Comparison of ENCODE assay signal across 9 cellular contexts in genomic region chr10:63491558-63492316, GRCh38. TPM values are rescaled to one million over a fixed set of nuclear protein-coding genes. Genes with fewer than 3 reads are reported as not detected.
DNase-seq lines count a peak whose midpoint lies in the region; ATAC-seq, FAIRE-seq and TF ChIP-seq lines count a peak whose summit lies in the region.
"Had no signal": no experiment of that assay in that cellular context is flagged by ENCODE, and none has a peak within 500 bp of the region (broad histone marks: within the 10 kb centered on the region; RNA-seq: fewer than 3 reads in every experiment).

No MANE protein-coding gene starts in this region.

- DNase-seq in H54 (ENCODE audit: insufficient read length, low spot score) = no peak
- peak; percentile 35 for DNase-seq in amniotic stem cell (lab: John Stamatoyannopoulos, UW)
- no peak for DNase-seq in left ventricle myocardium inferior
- DNase-seq in NCI-H2029 (lab: John Stamatoyannopoulos, UW) = no peak
- no peak for DNase-seq in posterior cingulate gyrus
- no peak for DNase-seq in prostate gland (ENCODE audit: low spot score)
- DNase-seq: activated CD8-positive, alpha-beta memory T cell treated with anti-CD3 and anti-CD28 coated beads for 24 hours had no signal

- WGBS in prostate gland = 74% methylated on average over 8 of the region's 8 CpGs

- H3K36me3 ChIP-seq in left ventricle myocardium inferior = no peaks in the 10 kb centered on the region
- H3K36me3 ChIP-seq in skeletal muscle satellite cell (ENCODE audit: insufficient read depth, low read length) = no peaks in the 10 kb centered on the region
- H3K36me3 ChIP-seq in prostate gland = no peaks in the 10 kb centered on the region

- intact Hi-C loops in left ventricle myocardium inferior (cut with micrococcal nuclease) = no loop called here
- intact Hi-C loops in posterior cingulate gyrus (cut with DNase I) = no loop called here
- intact Hi-C loops in prostate gland (cut with DNase I) = no loop called here

- H3K9me3 ChIP-seq in left ventricle myocardium inferior (replicated peaks) (no peaks in the 10 kb centered on the region), skeletal muscle satellite cell (replicated peaks; ENCODE audit: low read length) (no peaks in the 10 kb centered on the region), prostate gland (no peaks in the 10 kb centered on the region)

- peak; percentile 86 for FAIRE-seq in H54 (lab: Jason Lieb, UNC)

- no peak for TF ChIP-seq CTCF in left ventricle myocardium inferior (IDR thresholded peaks at IDR 0.05; ENCODE audit: borderline replicate concordance)
- TF ChIP-seq CTCF in prostate gland (IDR thresholded peaks at IDR 0.05) = no peak

- TF ChIP-seq POLR2A in H54 (IDR thresholded peaks at IDR 0.05; ENCODE audit: low read depth, low read length) (no peak), prostate gland (IDR thresholded peaks at IDR 0.05) (no peak)

- ATAC-seq in GM21360 (IDR thresholded peaks at IDR 0.05; ENCODE audit: unreplicated experiment) = no peak

- peak overlapping the region; percentile 72 for H3K27ac ChIP-seq in left ventricle myocardium inferior (replicated peaks)
- H3K27ac ChIP-seq in prostate gland = no peak overlapping the region

- H3K4me2 ChIP-seq in skeletal muscle satellite cell (ENCODE audit: low read length) = peak overlapping the region; percentile 71

- H3K27me3 ChIP-seq in left ventricle myocardium inferior (ENCODE audit: low read depth) = no peaks in the 10 kb centered on the region
- H3K27me3 ChIP-seq in skeletal muscle satellite cell (ENCODE audit: control insufficient read depth, insufficient read depth, low read length) = no peaks in the 10 kb centered on the region
- no peaks in the 10 kb centered on the region for H3K27me3 ChIP-seq in prostate gland (replicated peaks; ENCODE audit: insufficient read depth)

- H3K9ac ChIP-seq in skeletal muscle satellite cell (ENCODE audit: low read depth, low read length) = peak overlapping the region; percentile 67

- H3K4me1 ChIP-seq in left ventricle myocardium inferior (peaks cover 47% of the 10 kb centered on the region), skeletal muscle satellite cell (ENCODE audit: control insufficient read depth, insufficient read depth, low read length) (peaks cover 20% of the 10 kb centered on the region), prostate gland (replicated peaks) (no peaks in the 10 kb centered on the region)

- peak overlapping the region; percentile 29 for H3K4me3 ChIP-seq in left ventricle myocardium inferior
- H3K4me3 ChIP-seq in skeletal muscle satellite cell (ENCODE audit: low read length) = peak overlapping the region; percentile 38
- no peak overlapping the region for H3K4me3 ChIP-seq in prostate gland

RNA-seq across cellular contexts. Expression of gene JMJD1C, which starts 26.0 kb away (rescaled TPM):
- total RNA-seq in left ventricle myocardium inferior (34.6 TPM), prostate gland (10 to 100 TPM; 66.9 to 97.9 TPM)
- total RNA-seq in skeletal muscle satellite cell (2012; rRNA removed) = 68.2 and 74.9 TPM in 2 replicates

RNA-seq across cellular contexts. Expression of gene REEP3, which starts 29.5 kb away (rescaled TPM):
- total RNA-seq in left ventricle myocardium inferior (18.2 TPM), prostate gland (10 to 100 TPM; 32.0 to 52.4 TPM)
- total RNA-seq in skeletal muscle satellite cell (2012; rRNA removed) = 43.9 and 50.7 TPM in 2 replicates

Comparison
In these comparisons a context has a peak if more than half of its experiments do, and no peak if none do; other contexts are left out.
1. H3K4me3 ChIP-seq: peak in left ventricle myocardium inferior (single experiment) and skeletal muscle satellite cell (single experiment); none in prostate gland (0 of 2).